ENCODE assay signal across 8 cellular contexts in genomic region chr1:161439280-161440232, GRCh38.
DNase-seq lines count a peak whose midpoint lies in the region; TF ChIP-seq lines count a peak whose summit lies in the region.

No MANE protein-coding gene starts in this region.

- peak; percentile 27 for DNase-seq in 8988T
- DNase-seq in HEK293T (ENCODE audit: extremely low spot score), result peak; percentile 28
- peak; percentile 51 for DNase-seq in activated T-cell treated with anti-CD3 and anti-CD28 coated beads for 48 hours (ENCODE audit: low read depth)
- peak; percentile 58 to 62 for DNase-seq in stimulated activated CD4-positive, alpha-beta T cell treated with anti-CD3 and anti-CD28 coated beads, Interleukin-2, amount 100 ng/mL, for 24 hours
- DNase-seq in hypothalamus (lab: John Stamatoyannopoulos, UW), result no peak
- DNase-seq in T1000 (lab: John Stamatoyannopoulos, UW), result no peak
- no peak for DNase-seq in NCI-H1048 (lab: John Stamatoyannopoulos, UW)

- POLR2A ChIA-PET in HEK293T (lab: Yijun Ruan, JAX), result interaction anchor here (0.6 to 1.0 kb wide), 6 partner anchors 9 to 238 kb away, joined by 3 to 7 read pairs (median 4); partner anchors contain the start of gene NDUFS2

- H3K4me3 ChIP-seq in iPS-11a (ENCODE audit: low read depth, low read length), result peak overlapping the region; percentile 75

- CTCF ChIA-PET in HEK293T (lab: Yijun Ruan, JAX), result interaction anchor here (0.6 to 1.4 kb wide), 5 partner anchors 11 to 214 kb away, joined by 3 to 17 read pairs (median 3); no protein-coding TSS in a partner anchor

TF ChIP-seq in HEK293T, 16 proteins besides CTCF, POLR2A, EP300 and RAD21:
- peak; percentile 83 for TF ChIP-seq L3MBTL2 (conservative IDR thresholded peaks at IDR 0.05)
- TF ChIP-seq NFRKB (IDR thresholded peaks at IDR 0.05), result no peak

Comparison
In these comparisons a context has a peak if more than half of its experiments do, and no peak if none do; other contexts are left out.
1. DNase-seq: peak in 8988T (single experiment), HEK293T (single experiment), activated T-cell treated with anti-CD3 and anti-CD28 coated beads for 48 hours (single experiment) and stimulated activated CD4-positive, alpha-beta T cell treated with anti-CD3 and anti-CD28 coated beads, Interleukin-2, amount 100 ng/mL, for 24 hours (2 of 2); none in hypothalamus (0 of 51), T1000 (single experiment) and NCI-H1048 (single experiment).